27 cellular contexts compared by ENCODE assay signal in genomic region chr1:6322161-6322560, GRCh38.
"Had no signal": no experiment of that assay in that cellular context is flagged by ENCODE, and none has a peak within 500 bp of the region (broad histone marks: within the 10 kb centered on the region; RNA-seq: fewer than 3 reads in every experiment).

No MANE protein-coding gene starts in this region.

- H3K9me3 ChIP-seq: gastroesophageal sphincter, psoas muscle, right atrium auricular region, spleen, tibial nerve had no signal

- H3K4me2 ChIP-seq: hepatocyte had no signal

- H3K27ac ChIP-seq: gastroesophageal sphincter, hepatocyte, parathyroid adenoma, psoas muscle, right atrium auricular region, spleen, tibial nerve had no signal

- H3K27ac Mint-ChIP-seq: activated B cell treated with CpG ODN at 0.5 μM for 24 hours; activated CD8-positive, alpha-beta T cell treated with anti-CD3 and anti-CD28 coated beads for 36 hours; activated naive CD8-positive, alpha-beta T cell; activated T-cell treated with anti-CD3 and anti-CD28 coated beads, Interleukin-2, amount 50 U/mL, for 72 hours; T-helper 2 cell treated with Interferon-gamma antibody and Interleukin-4, amounts not matched to agents 5 μg/mL and 100 μg/mL, for 36 hours had no signal

- H3K4me3 ChIP-seq: gastroesophageal sphincter, hepatocyte, lung, psoas muscle, right atrium auricular region, spleen, tibial nerve had no signal

- H3K4me1 Mint-ChIP-seq: activated B cell treated with CpG ODN at 0.5 μM for 24 hours, naive B cell had no signal

- FAIRE-seq: colon, kidney, urothelium cell line had no signal

- H3K36me3 Mint-ChIP-seq: naive B cell had no signal

- ATAC-seq: activated CD8-positive, alpha-beta T cell treated with anti-CD3 and anti-CD28 coated beads for 36 hours; activated T-cell treated with anti-CD3 and anti-CD28 coated beads, Interleukin-2, amount 50 U/mL, for 72 hours; gastroesophageal sphincter; psoas muscle had no signal

- H3K9me3 Mint-ChIP-seq: activated B cell treated with CpG ODN at 0.5 μM for 24 hours; activated CD8-positive, alpha-beta T cell treated with anti-CD3 and anti-CD28 coated beads for 36 hours; activated T-cell treated with anti-CD3 and anti-CD28 coated beads, Interleukin-2, amount 50 U/mL, for 72 hours; naive B cell; T-helper 2 cell treated with Interferon-gamma antibody and Interleukin-4, amounts not matched to agents 5 μg/mL and 100 μg/mL, for 36 hours had no signal

- H3K27me3 ChIP-seq: gastroesophageal sphincter, hepatocyte, right atrium auricular region, spleen, tibial nerve had no signal

- H3K27me3 Mint-ChIP-seq: activated B cell treated with CpG ODN at 0.5 μM for 24 hours; activated CD8-positive, alpha-beta T cell treated with anti-CD3 and anti-CD28 coated beads for 36 hours; activated naive CD8-positive, alpha-beta T cell; naive B cell had no signal

- DNase-seq: activated B cell treated with CpG ODN at 0.5 μM for 24 hours; activated CD4-positive, alpha-beta T cell treated with anti-CD3 and anti-CD28 coated beads, Interleukin-2, amount 50 U/mL, for 1 hour; activated CD8-positive, alpha-beta T cell treated with anti-CD3 and anti-CD28 coated beads for 36 hours; activated naive CD4-positive, alpha-beta T cell treated with Interleukin-2 at 50 U/mL for 16 hours; activated T-cell treated with anti-CD3 and anti-CD28 coated beads, Interleukin-2, amount 50 U/mL, for 72 hours; anterior cingulate cortex; dermis blood vessel endothelial cell; effector CD4-positive, alpha-beta T cell; erythroblast; kidney; mesendoderm; naive B cell; nucleus accumbens; psoas muscle; spleen; stimulated activated naive CD4-positive, alpha-beta T cell treated with Interleukin-2 at 50 U/mL for 16 hours; T-helper 1 cell had no signal

- H3K9ac ChIP-seq: parathyroid adenoma had no signal

- H3K36me3 ChIP-seq: right atrium auricular region had no signal

- H3K4me3 Mint-ChIP-seq: activated B cell treated with CpG ODN at 0.5 μM for 24 hours; activated CD8-positive, alpha-beta T cell treated with anti-CD3 and anti-CD28 coated beads for 36 hours; activated naive CD8-positive, alpha-beta T cell; activated T-cell treated with anti-CD3 and anti-CD28 coated beads, Interleukin-2, amount 50 U/mL, for 72 hours; T-helper 2 cell treated with Interferon-gamma antibody and Interleukin-4, amounts not matched to agents 5 μg/mL and 100 μg/mL, for 36 hours had no signal

- H3K4me1 ChIP-seq: gastroesophageal sphincter, parathyroid adenoma, psoas muscle, right atrium auricular region, tibial nerve had no signal
